Comparison of ENCODE assay signal across 28 cellular contexts in the genomic region with DNA sequence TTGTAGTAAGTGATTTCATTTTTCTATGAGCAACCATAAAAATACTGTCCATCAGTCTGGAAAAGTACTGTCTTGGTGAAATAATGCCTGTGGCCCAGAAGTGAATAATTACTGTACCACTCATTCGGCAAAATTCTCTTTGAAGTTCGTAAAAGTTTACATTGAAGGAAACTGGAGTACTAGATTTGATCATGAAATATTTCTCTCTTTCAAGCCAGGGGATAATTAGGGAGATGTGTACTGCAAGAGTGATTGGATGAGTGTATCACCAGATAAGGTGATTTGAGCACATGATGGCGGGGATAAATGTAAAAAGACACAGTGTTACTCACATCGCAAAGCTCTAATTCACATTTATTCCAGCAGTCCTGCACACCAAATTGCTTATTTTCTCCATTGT.
"Had no signal": no experiment of that assay in that cellular context is flagged by ENCODE, and none has a peak within 500 bp of the region (broad histone marks: within the 10 kb centered on the region; RNA-seq: fewer than 3 reads in every experiment).

No MANE protein-coding gene starts in this region.

- FAIRE-seq: keratinocyte had no signal

- H3K4me3 Mint-ChIP-seq: naive B cell; natural killer cell; nephron progenitor cell; stimulated activated naive B cell treated with anti-CD40 and anti-IgM and Interleukin-4, amounts not matched to agents 10 μg/mL and 1 μg/mL and 100 μg/mL, for 72 hours had no signal

- H3K27ac ChIP-seq: lower lobe of right lung, ovary, right atrium auricular region, skin epidermis, stomach, testis, thyroid gland, transverse colon, upper lobe of left lung, vagina had no signal

- ATAC-seq: left cardiac atrium; left lobe of liver; left ventricle myocardium superior; lower lobe of right lung; natural killer cell; sciatic nerve; stimulated activated naive B cell treated with anti-CD40 and anti-IgM and Interleukin-4, amounts not matched to agents 10 μg/mL and 1 μg/mL and 100 μg/mL, for 72 hours; stimulated activated naive CD8-positive, alpha-beta T cell treated with anti-CD3 and anti-CD28 coated beads, Interleukin-15, Interleukin-2, amounts not matched to agents 100 U/mL and 50 U/mL, for 24 hours had no signal

- H3K27me3 Mint-ChIP-seq: naive B cell; progenitor cell of endocrine pancreas; stimulated activated naive B cell treated with anti-CD40 and anti-IgM and Interleukin-4, amounts not matched to agents 10 μg/mL and 1 μg/mL and 100 μg/mL, for 72 hours had no signal

- H3K4me1 Mint-ChIP-seq: naive B cell; natural killer cell; stimulated activated naive B cell treated with anti-CD40 and anti-IgM and Interleukin-4, amounts not matched to agents 10 μg/mL and 1 μg/mL and 100 μg/mL, for 72 hours had no signal

- H3K27ac Mint-ChIP-seq: naive B cell; natural killer cell; nephron progenitor cell; progenitor cell of endocrine pancreas; stimulated activated naive B cell treated with anti-CD40 and anti-IgM and Interleukin-4, amounts not matched to agents 10 μg/mL and 1 μg/mL and 100 μg/mL, for 72 hours had no signal

- H3K4me1 ChIP-seq: lower lobe of right lung, right atrium auricular region, testis, thyroid gland, transverse colon, upper lobe of left lung, vagina had no signal

- H3K27me3 ChIP-seq: ovary, right atrium auricular region, stomach, testis, thyroid gland, transverse colon, upper lobe of left lung, vagina had no signal

- H3K9me3 ChIP-seq: lower lobe of right lung, ovary, right atrium auricular region, stomach, testis, thyroid gland, transverse colon, upper lobe of left lung, vagina had no signal

- H3K4me3 ChIP-seq: lower lobe of right lung, ovary, right atrium auricular region, skin epidermis, stomach, testis, thyroid gland, transverse colon, upper lobe of left lung, vagina had no signal

- H3K9me3 Mint-ChIP-seq: nephron progenitor cell; stimulated activated naive B cell treated with anti-CD40 and anti-IgM and Interleukin-4, amounts not matched to agents 10 μg/mL and 1 μg/mL and 100 μg/mL, for 72 hours had no signal

- H3K36me3 ChIP-seq: lower lobe of right lung, ovary, right atrium auricular region, stomach, thyroid gland, transverse colon, upper lobe of left lung, vagina had no signal

- DNase-seq: kidney glomerular epithelial cell; left cardiac atrium; left ventricle myocardium superior; lower lobe of right lung; mammary epithelial cell; mesenchymal stem cell; naive B cell; natural killer cell; nephron progenitor cell; ovary; stimulated activated CD4-positive, alpha-beta T cell treated with anti-CD3 and anti-CD28 coated beads, Interleukin-12 subunit alpha, Interleukin-12 subunit beta, amount 100 ng/mL, for 4 hours; stimulated activated CD4-positive, alpha-beta T cell treated with anti-CD3 and anti-CD28 coated beads, Interleukin-15, amount 100 ng/mL, for 24 hours; stimulated activated CD4-positive, alpha-beta T cell treated with anti-CD3 and anti-CD28 coated beads, Interleukin-2, amount 100 ng/mL, for 24 hours; stimulated activated CD4-positive, alpha-beta T cell treated with anti-CD3 and anti-CD28 coated beads, Interleukin-4, amount 100 ng/mL, for 1 hour; stimulated activated naive B cell treated with anti-CD40 and anti-IgM and Interleukin-4, amounts not matched to agents 10 μg/mL and 1 μg/mL and 100 μg/mL, for 72 hours; stimulated activated naive CD8-positive, alpha-beta T cell treated with anti-CD3 and anti-CD28 coated beads, Interleukin-15, Interleukin-2, amounts not matched to agents 100 U/mL and 50 U/mL, for 24 hours; stomach; testis; thyroid gland; transverse colon; upper lobe of left lung had no signal

- H3K36me3 Mint-ChIP-seq: naive B cell; natural killer cell; stimulated activated naive B cell treated with anti-CD40 and anti-IgM and Interleukin-4, amounts not matched to agents 10 μg/mL and 1 μg/mL and 100 μg/mL, for 72 hours had no signal
